Comparison of ENCODE assay signal across 17 cellular contexts in genomic region chr7:3246133-3246532, GRCh38. TPM values are rescaled to one million over a fixed set of nuclear protein-coding genes. Genes with fewer than 3 reads are reported as not detected.
A peak's percentile ranks its signal among the peaks of the same experiment; 100 is the strongest.
DNase-seq lines count a peak whose midpoint lies in the region; ATAC-seq, FAIRE-seq and TF ChIP-seq lines count a peak whose summit lies in the region.
"Had no signal": no experiment of that assay in that cellular context is flagged by ENCODE, and none has a peak within 500 bp of the region (broad histone marks: within the 10 kb centered on the region; RNA-seq: fewer than 3 reads in every experiment).

No MANE protein-coding gene starts in this region.

- H3K9ac ChIP-seq in trophoblast cell (ENCODE audit: low read length) = no peak overlapping the region

- H4K12ac ChIP-seq in trophoblast cell (ENCODE audit: low read depth, low read length) = no peak overlapping the region

- no peak overlapping the region for H3K4me2 ChIP-seq in GM23338
- H3K4me2 ChIP-seq in trophoblast cell (ENCODE audit: low read length) = no peak overlapping the region
- H3K4me2 ChIP-seq: A549, PC-9 had no signal

- H3K27me3 ChIP-seq in GM23338 (ENCODE audit: insufficient read depth) (no peaks in the 10 kb centered on the region), Panc1 (ENCODE audit: control insufficient read depth, insufficient read depth, low read length) (no peaks in the 10 kb centered on the region), ectodermal cell (ENCODE audit: control insufficient read depth, insufficient read depth, low read length, poor library complexity, severe bottlenecking) (no peaks in the 10 kb centered on the region), trophoblast cell (ENCODE audit: insufficient read depth, low read length) (no peaks in the 10 kb centered on the region)

- in situ Hi-C loops in Panc1 (cut with HindIII; ENCODE audit: low pct_unique_long_range_greater_than_20kb, low sequenced_read_pairs) = no loop called here

- H3K23ac ChIP-seq in trophoblast cell (ENCODE audit: low read length) = no peak overlapping the region

- no peak overlapping the region for H3K4me3 Mint-ChIP-seq in GM23338

- CTCF ChIA-PET in Panc1 (lab: Charles Lee) = no interaction called here

- H2AFZ ChIP-seq in GM23338 (0 out of 2 replicates have a peak overlapping the region, but pooled peaks have one; percentile 28), trophoblast cell (ENCODE audit: insufficient read depth, low read length, poor library complexity) (no peak overlapping the region)
- H2AFZ ChIP-seq: PC-9 had no signal

- no peaks in the 10 kb centered on the region for H4K20me1 ChIP-seq in GM23338 (replicated peaks; ENCODE audit: insufficient read depth)

- H3K27ac Mint-ChIP-seq in GM23338 = no peak overlapping the region

- BruUV-seq in Panc1 (replicated peaks; lab: Mats Ljungman, UMichigan) = no TSS peak

- FAIRE-seq in D721Med (lab: Jason Lieb, UNC) = no peak
- FAIRE-seq: A549 had no signal

- H2BK120ac ChIP-seq in trophoblast cell (ENCODE audit: insufficient read depth, low read length, poor library complexity) = peak overlapping the region; percentile 61

- peak overlapping the region; percentile 2 for H3K14ac ChIP-seq in trophoblast cell (ENCODE audit: low read length)

- H3K9me2 ChIP-seq in GM23338 (ENCODE audit: insufficient read depth) = no peaks in the 10 kb centered on the region

- H2AK5ac ChIP-seq in trophoblast cell (ENCODE audit: low read length) = peak overlapping the region; percentile 2

- peaks cover 6% of the 10 kb centered on the region for H3K27me3 Mint-ChIP-seq in GM23338 (ENCODE audit: insufficient read depth, low read depth, poor library complexity)

- whole genome bisulfite sequencing in ectodermal cell, 2 experiments = 77 to 85% methylated on average over 3 of the region's 3 CpGs
- no CpG with 5 or more reads among the region's 3 CpGs for WGBS in trophoblast cell (ENCODE audit: extremely low coverage, insufficient coverage, insufficient read length)

- intact Hi-C loops in Panc1 (cut with micrococcal nuclease; ENCODE audit: unreplicated experiment) = no loop called here

- H3F3A ChIP-seq in GM23338 (replicated peaks; ENCODE audit: low read depth) = no peaks in the 10 kb centered on the region

- H2BK12ac ChIP-seq in trophoblast cell (ENCODE audit: low read length) = peak overlapping the region; percentile 82

- H3K4me3 ChIP-seq in GM23338 (no peak overlapping the region), Panc1 (ENCODE audit: low read depth in 2 of 2, low read length in 2 of 2) (no peak overlapping the region), ectodermal cell (ENCODE audit: insufficient read depth, low read depth, low read length) (no peak overlapping the region), trophoblast cell (ENCODE audit: low read depth, low read length) (no peak overlapping the region)
- H3K4me3 ChIP-seq: A549, PC-9 had no signal

- H3K79me2 ChIP-seq in GM23338 (replicated peaks; ENCODE audit: insufficient read depth) (no peaks in the 10 kb centered on the region), trophoblast cell (ENCODE audit: control insufficient read depth, insufficient read depth, low read length, poor library complexity) (no peaks in the 10 kb centered on the region)

- peak overlapping the region; percentile 8 for H4K8ac ChIP-seq in trophoblast cell (ENCODE audit: low read depth, low read length)

- H3K9me3 ChIP-seq in Panc1 (ENCODE audit: control insufficient read depth, insufficient read depth, low read depth, low read length) (peaks cover 10% of the 10 kb centered on the region; the same call in 1 of the 2 replicates), ectodermal cell (ENCODE audit: control insufficient read depth, low read length) (no peaks in the 10 kb centered on the region), trophoblast cell (ENCODE audit: insufficient read depth, low read depth, low read length) (no peaks in the 10 kb centered on the region)

- H3K4me1 ChIP-seq in GM23338 (ENCODE audit: insufficient read depth) = no peaks in the 10 kb centered on the region
- H3K4me1 ChIP-seq in Panc1 (ENCODE audit: control insufficient read depth, insufficient read depth, low read length) = peaks cover 45% of the 10 kb centered on the region
- peaks cover 6% of the 10 kb centered on the region for H3K4me1 ChIP-seq in ectodermal cell (ENCODE audit: control insufficient read depth, insufficient read depth, low read length)
- H3K4me1 ChIP-seq in trophoblast cell (ENCODE audit: control insufficient read depth in 1 of 2, insufficient read depth in 2 of 2, low read length in 2 of 2) = peaks cover 24 to 32% of the 10 kb centered on the region in 2 experiments

- DNase-seq in GM23338 (ENCODE audit: low spot score) (no peak), Panc1 (ENCODE audit: low read depth, low spot score) (no peak), trophoblast cell (no peak), D721Med (ENCODE audit: insufficient read length, low spot score) (no peak), pons (ENCODE audit: low spot score) (no peak)
- no peak for DNase-seq in stimulated activated naive CD4-positive, alpha-beta T cell (lab: John Stamatoyannopoulos, UW)
- DNase-seq: C1 segment of cervical spinal cord, KBM-7, MV-4-11, NCI-H1417, NCI-H1930, NCI-H446 treated with DMSO at 0.1 percent for 48 hours, NCI-H774, PC-9 had no signal

- no peak for ATAC-seq in GM23338
- no peak for ATAC-seq in Panc1
- no peak for ATAC-seq in GM21528 (IDR thresholded peaks at IDR 0.05; ENCODE audit: low FRiP score, unreplicated experiment)
- ATAC-seq: A549 had no signal

- no peaks in the 10 kb centered on the region for H3K36me3 ChIP-seq in GM23338 (ENCODE audit: insufficient read depth)
- no peaks in the 10 kb centered on the region for H3K36me3 ChIP-seq in Panc1 (ENCODE audit: control insufficient read depth, insufficient read depth, low read length)
- no peaks in the 10 kb centered on the region for H3K36me3 ChIP-seq in ectodermal cell (ENCODE audit: control insufficient read depth, insufficient read depth, low read length)
- no peaks in the 10 kb centered on the region for H3K36me3 ChIP-seq in trophoblast cell (ENCODE audit: control insufficient read depth in 1 of 2, insufficient read depth in 2 of 2, low read length in 2 of 2)

- peak overlapping the region; percentile 60 for H2BK5ac ChIP-seq in trophoblast cell (ENCODE audit: low read depth, low read length, poor library complexity)

- no peak overlapping the region for H3K18ac ChIP-seq in trophoblast cell (ENCODE audit: low read length)

- peaks cover 5% of the 10 kb centered on the region; the same call in 2 of the 3 replicates for H3K9me3 Mint-ChIP-seq in GM23338

- TF ChIP-seq CTCF in GM23338 (conservative IDR thresholded peaks at IDR 0.05; ENCODE audit: low read depth in 2 of 2) (no peak), Panc1 (IDR thresholded peaks at IDR 0.05) (no peak), D721Med (IDR thresholded peaks at IDR 0.05; ENCODE audit: insufficient read depth, missing control alignments) (no peak)

- no peak overlapping the region for H3K4ac ChIP-seq in trophoblast cell (ENCODE audit: low read depth, low read length)

- H3K79me1 ChIP-seq in trophoblast cell (ENCODE audit: low read length) = peaks cover 38% of the 10 kb centered on the region

- H3K36me3 Mint-ChIP-seq in GM23338 (ENCODE audit: low read depth) = no peaks in the 10 kb centered on the region

- no peak overlapping the region for H3K27ac ChIP-seq in GM23338 (ENCODE audit: low read depth)
- H3K27ac ChIP-seq in Panc1 (ENCODE audit: low read length) = peak overlapping the region; percentile 91
- H3K27ac ChIP-seq in ectodermal cell (ENCODE audit: insufficient read depth, low read depth, low read length, poor library complexity, severe bottlenecking) = peak overlapping the region; percentile 64
- H3K27ac ChIP-seq in trophoblast cell (ENCODE audit: low read depth, low read length) = peak overlapping the region; percentile 93
- H3K27ac ChIP-seq: A549, PC-9 had no signal

- POLR2A ChIA-PET in Panc1 (lab: Charles Lee) = interaction anchor here (0.5 kb wide), 1 partner anchor 17 kb away, joined by 3 read pairs; no protein-coding TSS in a partner anchor

- peak overlapping the region; percentile 90 for H4K91ac ChIP-seq in trophoblast cell (ENCODE audit: low read depth, low read length)

- H3K4me1 Mint-ChIP-seq in GM23338 = peaks cover 6% of the 10 kb centered on the region; the same call in 2 of the 3 replicates

TF ChIP-seq in GM23338, 12 proteins besides CTCF, POLR2A, EP300 and RAD21:
- no peak for TF ChIP-seq EZH2phosphoT487 (IDR thresholded peaks at IDR 0.05; ENCODE audit: unreplicated experiment)

RNA-seq across cellular contexts. Expression of gene SDK1, which starts 54.9 kb away (rescaled TPM):
- total RNA-seq in GM23338 (2014; rRNA removed; shearing (Covaris generic)) = 5.1 and 10.0 TPM in 2 replicates
- 2.1 and 2.2 TPM in 2 replicates for polyA plus RNA-seq in GM23338 (2016; fragmentation: Nextera tagmentation; extraction: Ambion mirVana)
- total RNA-seq in Panc1 (2021; ENCODE audit: unreplicated experiment) = 47.4 TPM
- 67.8 TPM for polyA plus RNA-seq in Panc1 (2012; ENCODE audit: insufficient read length)
- polyA plus RNA-seq in ectodermal cell (2013, experiment 1 of 4) = 4.2 TPM
- 6.2 TPM for polyA plus RNA-seq in ectodermal cell (2013, experiment 2 of 4)
- polyA plus RNA-seq in ectodermal cell (2013, experiment 3 of 4) = 3.6 TPM
- polyA plus RNA-seq in ectodermal cell (2013, experiment 4 of 4) = 4.1 TPM
- 24.7 and 25.7 TPM in 2 replicates for polyA plus RNA-seq in trophoblast cell (2013)
- total RNA-seq: PC-9 had no signal
